ENCODE assay signal across 9 cellular contexts in genomic region chr17:32497431-32498205, GRCh38. TPM values are rescaled to one million over a fixed set of nuclear protein-coding genes. Genes with fewer than 3 reads are reported as not detected.
DNase-seq lines count a peak whose midpoint lies in the region; ATAC-seq and TF ChIP-seq lines count a peak whose summit lies in the region.
"Had no signal": no experiment of that assay in that cellular context is flagged by ENCODE, and none has a peak within 500 bp of the region (broad histone marks: within the 10 kb centered on the region; RNA-seq: fewer than 3 reads in every experiment).

No MANE protein-coding gene starts in this region.

- peaks cover 8% of the 10 kb centered on the region for H3K9me3 Mint-ChIP-seq in mesothelial cell of epicardium

- H3K36me3 ChIP-seq in GM06990 (ENCODE audit: control insufficient read depth, insufficient read depth, low read length) (no peaks in the 10 kb centered on the region; the same call in 1 of the 2 replicates), skeletal muscle tissue (ENCODE audit: control insufficient read depth in 3 of 3, insufficient read depth in 3 of 3, low read length in 3 of 3) (peaks cover 0 to 3% (median 3%) of the 10 kb centered on the region in 3 donors)

- peak overlapping the region; percentile 96 for H3K27ac ChIP-seq in skeletal muscle tissue (ENCODE audit: low read depth, low read length)

- no peak overlapping the region for H3K9ac ChIP-seq in skeletal muscle tissue (ENCODE audit: low read depth in 1 of 3, low read length in 3 of 3)

- no peaks in the 10 kb centered on the region for H3K9me3 ChIP-seq in skeletal muscle tissue (ENCODE audit: control insufficient read depth in 3 of 3, low read length in 3 of 3)

- H3K27me3 ChIP-seq in GM06990 (replicated peaks; ENCODE audit: control insufficient read depth, insufficient read depth, low read length) (no peaks in the 10 kb centered on the region), skeletal muscle tissue (ENCODE audit: control insufficient read depth in 3 of 3, insufficient read depth in 3 of 3, low read length in 3 of 3) (no peaks in the 10 kb centered on the region)

- peaks cover 2% of the 10 kb centered on the region for H3K4me1 Mint-ChIP-seq in mesothelial cell of epicardium

- H3K4me1 ChIP-seq in skeletal muscle tissue (ENCODE audit: control insufficient read depth in 3 of 3, insufficient read depth in 3 of 3, low read length in 3 of 3), result peaks cover 22 to 44% (median 40%) of the 10 kb centered on the region in 3 donors

- H3K4me3 ChIP-seq in GM06990 (replicated peaks; ENCODE audit: low read depth, low read length) (no peak overlapping the region), epithelial cell of esophagus (ENCODE audit: low read length) (no peak overlapping the region), skeletal muscle tissue (ENCODE audit: low read length in 3 of 3) (no peak overlapping the region)

- no peak overlapping the region for H3K27ac Mint-ChIP-seq in mesothelial cell of epicardium

- DNase-seq in GM06990 (ENCODE audit: extremely low read depth, insufficient read length), result no peak
- DNase-seq in RPMI7951 (ENCODE audit: low read depth), result peak; percentile 67
- DNase-seq in epithelial cell of esophagus (ENCODE audit: low read depth), result peak; percentile 52
- DNase-seq in mesothelial cell of epicardium (ENCODE audit: low spot score in 2 of 2, unreplicated experiment in 2 of 2), result no peak
- no peak for DNase-seq in activated CD4-positive, alpha-beta T cell treated with anti-CD3 and anti-CD28 coated beads for 4 hours
- DNase-seq: activated CD4-positive, alpha-beta T cell treated with anti-CD3 and anti-CD28 coated beads for 1 hour; activated gamma-delta T cell treated with Interleukin-2 at 50 U/mL for 16 hours had no signal

- H3K27me3 Mint-ChIP-seq in mesothelial cell of epicardium (ENCODE audit: low read depth), result no peaks in the 10 kb centered on the region

- H3K36me3 Mint-ChIP-seq in mesothelial cell of epicardium, result peaks cover 14% of the 10 kb centered on the region

- ATAC-seq in HG03045 (IDR thresholded peaks at IDR 0.05; ENCODE audit: unreplicated experiment), result no peak

- peak; percentile 1 for TF ChIP-seq CTCF in GM06990 (IDR thresholded peaks at IDR 0.05; ENCODE audit: insufficient read depth, low read length, poor library complexity, severe bottlenecking)
- peak; percentile 22 for TF ChIP-seq CTCF in epithelial cell of esophagus (IDR thresholded peaks at IDR 0.05; ENCODE audit: insufficient read depth, low read depth, low read length, missing control alignments)
- no peak for TF ChIP-seq CTCF in mesothelial cell of epicardium (IDR thresholded peaks at IDR 0.05; ENCODE audit: unreplicated experiment)

- H3K4me3 Mint-ChIP-seq in mesothelial cell of epicardium, result no peak overlapping the region

RNA-seq across cellular contexts. Expression of gene CDK5R1, which starts 10.8 kb away (rescaled TPM):
- total RNA-seq in RPMI7951 (2014; rRNA removed; shearing (Covaris generic)), result 2.9 and 3.4 TPM in 2 replicates
- 6.3 TPM for total RNA-seq in skeletal muscle tissue
- 4.5 to 4.8 TPM (median 4.6 TPM) in 3 replicates for total RNA-seq in mesothelial cell of epicardium

RNA-seq across cellular contexts. Expression of gene PSMD11, which starts 53.3 kb away (rescaled TPM):
- 73.9 and 77.9 TPM in 2 replicates for total RNA-seq in RPMI7951 (2014; rRNA removed; shearing (Covaris generic))
- 73.1 TPM for total RNA-seq in skeletal muscle tissue
- total RNA-seq in mesothelial cell of epicardium, result 90.5 to 95.0 TPM (median 94.9 TPM) in 3 replicates

Comparison
In these comparisons a context has a peak if more than half of its experiments do, and no peak if none do; other contexts are left out.
1. DNase-seq: peak in RPMI7951 (single experiment) and epithelial cell of esophagus (single experiment); none in GM06990 (single experiment), mesothelial cell of epicardium (0 of 2) and activated CD4-positive, alpha-beta T cell treated with anti-CD3 and anti-CD28 coated beads for 4 hours (0 of 2).